ENCODE assay signal across 23 cellular contexts in genomic region chr3:107965141-107965540, GRCh38.
"Had no signal": no experiment of that assay in that cellular context is flagged by ENCODE, and none has a peak within 500 bp of the region (broad histone marks: within the 10 kb centered on the region; RNA-seq: fewer than 3 reads in every experiment).

No MANE protein-coding gene starts in this region.

- H3K36me3 ChIP-seq: esophagus squamous epithelium, neutrophil, prostate gland, right atrium auricular region, stomach, thyroid gland, uterus had no signal

- H3K27ac ChIP-seq: coronary artery, esophagus squamous epithelium, neutrophil, prostate gland, right atrium auricular region, stomach, thyroid gland, uterus had no signal

- H3K27me3 ChIP-seq: esophagus squamous epithelium, neutrophil, right atrium auricular region, stomach, thyroid gland, uterus had no signal

- H3K4me3 ChIP-seq: coronary artery, esophagus squamous epithelium, lung, prostate gland, right atrium auricular region, smooth muscle cell, stomach, thyroid gland, uterus had no signal

- H3K4me1 ChIP-seq: prostate gland, uterus had no signal

- ATAC-seq: left lobe of liver; natural killer cell; sciatic nerve; stimulated activated effector memory CD8-positive, alpha-beta T cell treated with anti-CD3 and anti-CD28 coated beads, Interleukin-12 subunit alpha, Interleukin-12 subunit beta, amount 100 ng/mL, for 72 hours had no signal

- DNase-seq: dermis blood vessel endothelial cell; effector memory CD4-positive, alpha-beta T cell; esophagus squamous epithelium; foreskin melanocyte; hypothalamus; immature natural killer cell; kidney; natural killer cell; stimulated activated CD4-positive, alpha-beta T cell treated with anti-CD3 and anti-CD28 coated beads, Interleukin-2, amount 100 ng/mL, for 24 hours; stimulated activated CD4-positive, alpha-beta T cell treated with anti-CD3 and anti-CD28 coated beads, Interleukin-4, amount 100 ng/mL, for 24 hours; stimulated activated naive CD4-positive, alpha-beta T cell treated with Interleukin-2 at 50 U/mL for 16 hours; stomach; thyroid gland; uterus had no signal

- H3K9me3 ChIP-seq: esophagus squamous epithelium, neutrophil, prostate gland, right atrium auricular region, stomach, thyroid gland, uterus had no signal
